8 cellular contexts compared by ENCODE assay signal in the genomic region with DNA sequence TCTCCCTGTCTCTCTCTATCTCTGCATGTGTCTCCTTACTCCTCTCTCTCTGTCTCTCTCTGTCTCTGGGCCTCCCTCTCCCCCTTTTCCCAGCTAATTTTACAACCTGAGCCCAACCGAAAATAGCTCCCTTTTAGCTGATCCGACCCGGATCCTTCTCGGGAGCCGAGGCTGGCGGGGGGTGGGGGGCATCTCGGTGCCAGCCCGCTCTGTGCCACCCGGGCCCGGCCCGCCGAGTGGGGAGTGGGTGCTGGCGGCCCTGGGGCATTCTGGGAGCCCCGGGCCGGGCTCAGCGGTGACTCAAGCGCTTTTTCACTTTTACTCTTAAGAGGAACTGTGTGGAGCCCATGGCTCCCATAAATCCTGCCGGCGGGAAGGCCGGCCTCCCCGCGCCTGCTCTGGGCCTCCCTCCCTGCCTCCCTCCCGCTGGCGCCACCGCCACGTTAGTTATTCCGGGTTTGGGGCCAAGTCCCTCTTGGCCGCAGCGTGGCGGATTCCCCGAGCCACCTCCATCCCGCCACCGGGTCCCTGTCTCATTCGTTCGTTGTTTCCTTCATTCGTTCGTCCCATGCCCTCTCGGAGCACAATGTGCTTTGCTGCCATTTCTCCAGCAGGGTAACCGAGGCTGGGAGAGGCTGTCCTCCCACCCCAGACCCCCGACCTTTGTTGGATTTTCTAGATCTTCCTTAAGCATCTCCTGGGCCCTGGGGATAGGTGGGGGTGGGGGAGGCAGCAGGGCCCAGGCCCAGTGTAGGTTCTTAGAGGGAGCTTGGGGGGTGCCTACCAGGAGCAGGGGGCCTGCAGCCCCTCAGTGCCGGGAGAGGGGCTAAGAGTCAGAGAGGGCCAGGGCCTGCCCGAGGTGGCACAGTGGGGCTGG. TPM values are rescaled to one million over a fixed set of nuclear protein-coding genes. Genes with fewer than 3 reads are reported as not detected.
DNase-seq lines count a peak whose midpoint lies in the region; ATAC-seq and TF ChIP-seq lines count a peak whose summit lies in the region.

No MANE protein-coding gene starts in this region.

- no peaks in the 10 kb centered on the region for H3K36me3 ChIP-seq in thymus (ENCODE audit: control insufficient read depth, insufficient read depth)

- intact Hi-C loops in lower leg skin (cut with DNase I; ENCODE audit: low total_unique reads) = no loop called here

- no peaks in the 10 kb centered on the region for H3K9me3 ChIP-seq in thymus (ENCODE audit: control insufficient read depth)

- WGBS in lower leg skin, 2 donors = 9 to 18% methylated on average over 37 to 40 of the region's 42 CpGs
- WGBS in thymus = 36% methylated on average over 42 of the region's 42 CpGs

- no peak for ATAC-seq in GM21526 (IDR thresholded peaks at IDR 0.05; ENCODE audit: low FRiP score, unreplicated experiment)

- TF ChIP-seq POLR2A in lower leg skin (IDR thresholded peaks at IDR 0.05) = no peak

- DNase-seq in LHCN-M2 (ENCODE audit: low read depth) (peak; percentile 68), cerebellar cortex (ENCODE audit: low spot score) (peak; percentile 60), lower leg skin (ENCODE audit: low spot score in 2 of 2) (no peak), NCI-H2029 treated with DMSO at 0.1 percent for 48 hours (lab: John Stamatoyannopoulos, UW) (no peak), NCI-H2196 treated with DMSO at 0.1 percent for 48 hours (lab: John Stamatoyannopoulos, UW; ENCODE audit: unreplicated experiment) (no peak)

- peaks cover 5% of the 10 kb centered on the region for H3K4me1 ChIP-seq in thymus (ENCODE audit: control insufficient read depth, insufficient read depth, low read length)

- peak overlapping the region; percentile 5 for H3K4me3 ChIP-seq in lower leg skin (ENCODE audit: low read depth, poor library complexity, severe bottlenecking)
- H3K4me3 ChIP-seq in thymus (ENCODE audit: low read length) = peak overlapping the region; percentile 21

- H3K27ac ChIP-seq in C4-2B = peak overlapping the region; percentile 98; the same call in 1 of the 2 replicates
- H3K27ac ChIP-seq in thymus (ENCODE audit: low read depth) = peak overlapping the region; percentile 52

- H3K27me3 ChIP-seq in thymus (ENCODE audit: control insufficient read depth, insufficient read depth) = peaks cover 22% of the 10 kb centered on the region

- TF ChIP-seq CTCF in C4-2B (conservative IDR thresholded peaks at IDR 0.05) = no peak
- no peak for TF ChIP-seq CTCF in lower leg skin (IDR thresholded peaks at IDR 0.05)

RNA-seq across cellular contexts. Expression of a gene that starts 3.2 kb away (rescaled TPM):
- total RNA-seq in LHCN-M2 (2014; rRNA removed) (53.3 and 61.3 TPM in 2 replicates), lower leg skin (100 to 1,000 TPM; 102 to 236 (median 158) TPM)
- polyA plus RNA-seq in LHCN-M2 (2012) = 58.9 TPM
- 17.0 TPM for polyA plus RNA-seq in thymus

Comparison
In these comparisons a context has a peak if more than half of its experiments do, and no peak if none do; other contexts are left out.
1. DNase-seq: peak in LHCN-M2 (single experiment) and cerebellar cortex (single experiment); none in lower leg skin (0 of 2), NCI-H2029 treated with DMSO at 0.1 percent for 48 hours (single experiment) and NCI-H2196 treated with DMSO at 0.1 percent for 48 hours (single experiment).